In genomic region chr2:73736855-73737779, GRCh38 we compare ENCODE assay signal across 1 cellular context.
TF ChIP-seq lines count a peak whose summit lies in the region.

Gene TPRKB, minus strand, starts transcription at chr2:73737345. Its CDS starts 2,776 bp downstream, at chr2:73734569.

TF ChIP-seq in GM12878, 131 proteins besides CTCF, POLR2A, EP300 and RAD21 (continued from another document and continues in another):
- TF ChIP-seq, protein P1, sequence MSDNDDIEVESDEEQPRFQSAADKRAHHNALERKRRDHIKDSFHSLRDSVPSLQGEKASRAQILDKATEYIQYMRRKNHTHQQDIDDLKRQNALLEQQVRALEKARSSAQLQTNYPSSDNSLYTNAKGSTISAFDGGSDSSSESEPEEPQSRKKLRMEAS (IDR thresholded peaks at IDR 0.05; ENCODE audit: low read depth, low read length), result no peak
- TF ChIP-seq HDAC2 (IDR thresholded peaks at IDR 0.05) (no peak), MLLT1 (IDR thresholded peaks at IDR 0.05) (peak; percentile 99), TARDBP (IDR thresholded peaks at IDR 0.05; ENCODE audit: borderline replicate concordance) (no peak), NFXL1 (IDR thresholded peaks at IDR 0.05; ENCODE audit: borderline replicate concordance) (no peak), RCOR1 (conservative IDR thresholded peaks at IDR 0.05; ENCODE audit: low read depth, low read length) (0 out of 2 replicates have a peak, but pooled peaks have one; percentile 61), ATF7 (IDR thresholded peaks at IDR 0.05; ENCODE audit: low read depth) (peak; percentile 72), USF2 (IDR thresholded peaks at IDR 0.05; ENCODE audit: borderline replicate concordance, low read depth, low read length) (no peak), JUNB (IDR thresholded peaks at IDR 0.05) (no peak; the same call in 1 of the 2 replicates), TAF1 (IDR thresholded peaks at IDR 0.05; ENCODE audit: borderline replicate concordance, low read depth, low read length) (peak; percentile 67), KDM1A (IDR thresholded peaks at IDR 0.05; ENCODE audit: borderline replicate concordance) (no peak), CEBPB (IDR thresholded peaks at IDR 0.05; ENCODE audit: borderline replicate concordance in 1 of 2, low read depth in 2 of 2, low read length in 2 of 2) (no peak), ZBED1 (IDR thresholded peaks at IDR 0.05; ENCODE audit: borderline replicate concordance) (no peak), BMI1 (IDR thresholded peaks at IDR 0.05; ENCODE audit: borderline replicate concordance) (no peak), RAD51 (IDR thresholded peaks at IDR 0.05) (no peak), SREBF2 (IDR thresholded peaks at IDR 0.05; ENCODE audit: low read length) (peak; percentile 67), HCFC1 (IDR thresholded peaks at IDR 0.05; ENCODE audit: low read length) (peak; percentile 76), SIN3A (IDR thresholded peaks at IDR 0.05; ENCODE audit: low read depth, low read length) (peak; percentile 96), SMC3 (IDR thresholded peaks at IDR 0.05; ENCODE audit: borderline replicate concordance, low read length) (no peak; the same call in 1 of the 2 replicates), FOXK2 (IDR thresholded peaks at IDR 0.05) (no peak), BACH1 (IDR thresholded peaks at IDR 0.05; ENCODE audit: borderline replicate concordance) (0 out of 2 replicates have a peak, but pooled peaks have one; percentile 41), MTA2 (IDR thresholded peaks at IDR 0.05; ENCODE audit: low read depth) (peak; percentile 88), FOXM1 (IDR thresholded peaks at IDR 0.05; ENCODE audit: low read depth, low read length) (peak; percentile 33), DPF2 (IDR thresholded peaks at IDR 0.05) (no peak), HDGF (IDR thresholded peaks at IDR 0.05) (peak; percentile 18), MXI1 (IDR thresholded peaks at IDR 0.05; ENCODE audit: low read depth, low read length) (0 out of 2 replicates have a peak, but pooled peaks have one; percentile 38), SMAD1 (IDR thresholded peaks at IDR 0.05; ENCODE audit: low read depth, partially characterized antibody) (no peak), CBFB (IDR thresholded peaks at IDR 0.05; ENCODE audit: low read depth) (peak; percentile 44), CHD2 (IDR thresholded peaks at IDR 0.05; ENCODE audit: borderline replicate concordance, low read depth, low read length) (peak; percentile 85; the same call in 1 of the 2 replicates), ZZZ3 (IDR thresholded peaks at IDR 0.05; ENCODE audit: control insufficient read depth, insufficient read length, low read depth) (no peak), ZSCAN29 (IDR thresholded peaks at IDR 0.05) (no peak), MYC (IDR thresholded peaks at IDR 0.05; ENCODE audit: insufficient read depth, insufficient read length, insufficient replicate concordance, low read length, severe bottlenecking) (no peak), MTA3 (IDR thresholded peaks at IDR 0.05; ENCODE audit: borderline replicate concordance, low read length) (no peak), TCF3 (IDR thresholded peaks at IDR 0.05; ENCODE audit: borderline replicate concordance, insufficient read depth, low read depth, low read length) (peak; percentile 91), IRF4 (IDR thresholded peaks at IDR 0.05; ENCODE audit: low read depth, low read length) (peak; percentile 73), NFYA (IDR thresholded peaks at IDR 0.05; ENCODE audit: borderline replicate concordance, low read depth, low read length) (no peak), PAX8 (IDR thresholded peaks at IDR 0.05) (no peak), RB1 (IDR thresholded peaks at IDR 0.05; ENCODE audit: borderline replicate concordance) (no peak; the same call in none of the 2 replicates), PML (IDR thresholded peaks at IDR 0.05; ENCODE audit: low read length) (peak; percentile 82), STAT1 (conservative IDR thresholded peaks at IDR 0.05) (no peak), TCF12 (IDR thresholded peaks at IDR 0.05; ENCODE audit: low read depth, low read length) (peak; percentile 75), FOS (IDR thresholded peaks at IDR 0.05; ENCODE audit: borderline replicate concordance, extremely low read depth, insufficient read length) (no peak), YBX1 (IDR thresholded peaks at IDR 0.05) (no peak)
- TF ChIP-seq, protein P2, sequence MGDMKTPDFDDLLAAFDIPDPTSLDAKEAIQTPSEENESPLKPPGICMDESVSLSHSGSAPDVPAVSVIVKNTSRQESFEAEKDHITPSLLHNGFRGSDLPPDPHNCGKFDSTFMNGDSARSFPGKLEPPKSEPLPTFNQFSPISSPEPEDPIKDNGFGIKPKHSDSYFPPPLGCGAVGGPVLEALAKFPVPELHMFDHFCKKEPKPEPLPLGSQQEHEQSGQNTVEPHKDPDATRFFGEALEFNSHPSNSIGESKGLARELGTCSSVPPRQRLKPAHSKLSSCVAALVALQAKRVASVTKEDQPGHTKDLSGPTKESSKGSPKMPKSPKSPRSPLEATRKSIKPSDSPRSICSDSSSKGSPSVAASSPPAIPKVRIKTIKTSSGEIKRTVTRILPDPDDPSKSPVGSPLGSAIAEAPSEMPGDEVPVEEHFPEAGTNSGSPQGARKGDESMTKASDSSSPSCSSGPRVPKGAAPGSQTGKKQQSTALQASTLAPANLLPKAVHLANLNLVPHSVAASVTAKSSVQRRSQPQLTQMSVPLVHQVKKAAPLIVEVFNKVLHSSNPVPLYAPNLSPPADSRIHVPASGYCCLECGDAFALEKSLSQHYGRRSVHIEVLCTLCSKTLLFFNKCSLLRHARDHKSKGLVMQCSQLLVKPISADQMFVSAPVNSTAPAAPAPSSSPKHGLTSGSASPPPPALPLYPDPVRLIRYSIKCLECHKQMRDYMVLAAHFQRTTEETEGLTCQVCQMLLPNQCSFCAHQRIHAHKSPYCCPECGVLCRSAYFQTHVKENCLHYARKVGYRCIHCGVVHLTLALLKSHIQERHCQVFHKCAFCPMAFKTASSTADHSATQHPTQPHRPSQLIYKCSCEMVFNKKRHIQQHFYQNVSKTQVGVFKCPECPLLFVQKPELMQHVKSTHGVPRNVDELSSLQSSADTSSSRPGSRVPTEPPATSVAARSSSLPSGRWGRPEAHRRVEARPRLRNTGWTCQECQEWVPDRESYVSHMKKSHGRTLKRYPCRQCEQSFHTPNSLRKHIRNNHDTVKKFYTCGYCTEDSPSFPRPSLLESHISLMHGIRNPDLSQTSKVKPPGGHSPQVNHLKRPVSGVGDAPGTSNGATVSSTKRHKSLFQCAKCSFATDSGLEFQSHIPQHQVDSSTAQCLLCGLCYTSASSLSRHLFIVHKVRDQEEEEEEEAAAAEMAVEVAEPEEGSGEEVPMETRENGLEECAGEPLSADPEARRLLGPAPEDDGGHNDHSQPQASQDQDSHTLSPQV (IDR thresholded peaks at IDR 0.05), result no peak
- TF ChIP-seq, protein P3, sequence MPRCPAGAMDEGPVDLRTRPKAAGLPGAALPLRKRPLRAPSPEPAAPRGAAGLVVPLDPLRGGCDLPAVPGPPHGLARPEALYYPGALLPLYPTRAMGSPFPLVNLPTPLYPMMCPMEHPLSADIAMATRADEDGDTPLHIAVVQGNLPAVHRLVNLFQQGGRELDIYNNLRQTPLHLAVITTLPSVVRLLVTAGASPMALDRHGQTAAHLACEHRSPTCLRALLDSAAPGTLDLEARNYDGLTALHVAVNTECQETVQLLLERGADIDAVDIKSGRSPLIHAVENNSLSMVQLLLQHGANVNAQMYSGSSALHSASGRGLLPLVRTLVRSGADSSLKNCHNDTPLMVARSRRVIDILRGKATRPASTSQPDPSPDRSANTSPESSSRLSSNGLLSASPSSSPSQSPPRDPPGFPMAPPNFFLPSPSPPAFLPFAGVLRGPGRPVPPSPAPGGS (IDR thresholded peaks at IDR 0.05; ENCODE audit: borderline replicate concordance, insufficient read depth, low read depth, low read length, poor library complexity, severe bottlenecking), result peak; percentile 15
- TF ChIP-seq, protein P4, sequence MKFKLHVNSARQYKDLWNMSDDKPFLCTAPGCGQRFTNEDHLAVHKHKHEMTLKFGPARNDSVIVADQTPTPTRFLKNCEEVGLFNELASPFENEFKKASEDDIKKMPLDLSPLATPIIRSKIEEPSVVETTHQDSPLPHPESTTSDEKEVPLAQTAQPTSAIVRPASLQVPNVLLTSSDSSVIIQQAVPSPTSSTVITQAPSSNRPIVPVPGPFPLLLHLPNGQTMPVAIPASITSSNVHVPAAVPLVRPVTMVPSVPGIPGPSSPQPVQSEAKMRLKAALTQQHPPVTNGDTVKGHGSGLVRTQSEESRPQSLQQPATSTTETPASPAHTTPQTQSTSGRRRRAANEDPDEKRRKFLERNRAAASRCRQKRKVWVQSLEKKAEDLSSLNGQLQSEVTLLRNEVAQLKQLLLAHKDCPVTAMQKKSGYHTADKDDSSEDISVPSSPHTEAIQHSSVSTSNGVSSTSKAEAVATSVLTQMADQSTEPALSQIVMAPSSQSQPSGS (IDR thresholded peaks at IDR 0.05; ENCODE audit: low read length), result peak; percentile 92
- TF ChIP-seq, protein P5, sequence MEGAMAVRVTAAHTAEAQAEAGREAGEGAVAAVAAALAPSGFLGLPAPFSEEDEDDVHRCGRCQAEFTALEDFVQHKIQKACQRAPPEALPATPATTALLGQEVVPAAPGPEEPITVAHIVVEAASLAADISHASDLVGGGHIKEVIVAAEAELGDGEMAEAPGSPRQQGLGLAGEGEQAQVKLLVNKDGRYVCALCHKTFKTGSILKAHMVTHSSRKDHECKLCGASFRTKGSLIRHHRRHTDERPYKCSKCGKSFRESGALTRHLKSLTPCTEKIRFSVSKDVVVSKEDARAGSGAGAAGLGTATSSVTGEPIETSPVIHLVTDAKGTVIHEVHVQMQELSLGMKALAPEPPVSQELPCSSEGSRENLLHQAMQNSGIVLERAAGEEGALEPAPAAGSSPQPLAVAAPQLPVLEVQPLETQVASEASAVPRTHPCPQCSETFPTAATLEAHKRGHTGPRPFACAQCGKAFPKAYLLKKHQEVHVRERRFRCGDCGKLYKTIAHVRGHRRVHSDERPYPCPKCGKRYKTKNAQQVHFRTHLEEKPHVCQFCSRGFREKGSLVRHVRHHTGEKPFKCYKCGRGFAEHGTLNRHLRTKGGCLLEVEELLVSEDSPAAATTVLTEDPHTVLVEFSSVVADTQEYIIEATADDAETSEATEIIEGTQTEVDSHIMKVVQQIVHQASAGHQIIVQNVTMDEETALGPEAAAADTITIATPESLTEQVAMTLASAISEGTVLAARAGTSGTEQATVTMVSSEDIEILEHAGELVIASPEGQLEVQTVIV (IDR thresholded peaks at IDR 0.05; ENCODE audit: borderline replicate concordance, partially characterized antibody), result peak; percentile 88
- TF ChIP-seq, protein P6, sequence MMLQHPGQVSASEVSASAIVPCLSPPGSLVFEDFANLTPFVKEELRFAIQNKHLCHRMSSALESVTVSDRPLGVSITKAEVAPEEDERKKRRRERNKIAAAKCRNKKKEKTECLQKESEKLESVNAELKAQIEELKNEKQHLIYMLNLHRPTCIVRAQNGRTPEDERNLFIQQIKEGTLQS (IDR thresholded peaks at IDR 0.05; ENCODE audit: borderline replicate concordance, extremely low read depth, low read depth, low read length), result no peak
- TF ChIP-seq, protein P7, sequence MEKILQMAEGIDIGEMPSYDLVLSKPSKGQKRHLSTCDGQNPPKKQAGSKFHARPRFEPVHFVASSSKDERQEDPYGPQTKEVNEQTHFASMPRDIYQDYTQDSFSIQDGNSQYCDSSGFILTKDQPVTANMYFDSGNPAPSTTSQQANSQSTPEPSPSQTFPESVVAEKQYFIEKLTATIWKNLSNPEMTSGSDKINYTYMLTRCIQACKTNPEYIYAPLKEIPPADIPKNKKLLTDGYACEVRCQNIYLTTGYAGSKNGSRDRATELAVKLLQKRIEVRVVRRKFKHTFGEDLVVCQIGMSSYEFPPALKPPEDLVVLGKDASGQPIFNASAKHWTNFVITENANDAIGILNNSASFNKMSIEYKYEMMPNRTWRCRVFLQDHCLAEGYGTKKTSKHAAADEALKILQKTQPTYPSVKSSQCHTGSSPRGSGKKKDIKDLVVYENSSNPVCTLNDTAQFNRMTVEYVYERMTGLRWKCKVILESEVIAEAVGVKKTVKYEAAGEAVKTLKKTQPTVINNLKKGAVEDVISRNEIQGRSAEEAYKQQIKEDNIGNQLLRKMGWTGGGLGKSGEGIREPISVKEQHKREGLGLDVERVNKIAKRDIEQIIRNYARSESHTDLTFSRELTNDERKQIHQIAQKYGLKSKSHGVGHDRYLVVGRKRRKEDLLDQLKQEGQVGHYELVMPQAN (conservative IDR thresholded peaks at IDR 0.05), result peak; percentile 97
- TF ChIP-seq, protein P8, sequence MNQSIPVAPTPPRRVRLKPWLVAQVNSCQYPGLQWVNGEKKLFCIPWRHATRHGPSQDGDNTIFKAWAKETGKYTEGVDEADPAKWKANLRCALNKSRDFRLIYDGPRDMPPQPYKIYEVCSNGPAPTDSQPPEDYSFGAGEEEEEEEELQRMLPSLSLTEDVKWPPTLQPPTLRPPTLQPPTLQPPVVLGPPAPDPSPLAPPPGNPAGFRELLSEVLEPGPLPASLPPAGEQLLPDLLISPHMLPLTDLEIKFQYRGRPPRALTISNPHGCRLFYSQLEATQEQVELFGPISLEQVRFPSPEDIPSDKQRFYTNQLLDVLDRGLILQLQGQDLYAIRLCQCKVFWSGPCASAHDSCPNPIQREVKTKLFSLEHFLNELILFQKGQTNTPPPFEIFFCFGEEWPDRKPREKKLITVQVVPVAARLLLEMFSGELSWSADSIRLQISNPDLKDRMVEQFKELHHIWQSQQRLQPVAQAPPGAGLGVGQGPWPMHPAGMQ (IDR thresholded peaks at IDR 0.05; ENCODE audit: borderline replicate concordance), result no peak
- TF ChIP-seq, protein P9, sequence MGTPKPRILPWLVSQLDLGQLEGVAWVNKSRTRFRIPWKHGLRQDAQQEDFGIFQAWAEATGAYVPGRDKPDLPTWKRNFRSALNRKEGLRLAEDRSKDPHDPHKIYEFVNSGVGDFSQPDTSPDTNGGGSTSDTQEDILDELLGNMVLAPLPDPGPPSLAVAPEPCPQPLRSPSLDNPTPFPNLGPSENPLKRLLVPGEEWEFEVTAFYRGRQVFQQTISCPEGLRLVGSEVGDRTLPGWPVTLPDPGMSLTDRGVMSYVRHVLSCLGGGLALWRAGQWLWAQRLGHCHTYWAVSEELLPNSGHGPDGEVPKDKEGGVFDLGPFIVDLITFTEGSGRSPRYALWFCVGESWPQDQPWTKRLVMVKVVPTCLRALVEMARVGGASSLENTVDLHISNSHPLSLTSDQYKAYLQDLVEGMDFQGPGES (IDR thresholded peaks at IDR 0.05), result no peak
